Comparison of ENCODE assay signal across 17 cellular contexts in genomic region chr3:124810970-124811369, GRCh38.
DNase-seq lines count a peak whose midpoint lies in the region; ATAC-seq and TF ChIP-seq lines count a peak whose summit lies in the region.
"Had no signal": no experiment of that assay in that cellular context is flagged by ENCODE, and none has a peak within 500 bp of the region (broad histone marks: within the 10 kb centered on the region; RNA-seq: fewer than 3 reads in every experiment).

No MANE protein-coding gene starts in this region.

- H3K4me1 ChIP-seq in heart right ventricle (peaks cover 17 to 68% (median 47%) of the 10 kb centered on the region in 9 donors), aorta (ENCODE audit: control insufficient read depth in 1 of 2, insufficient read depth in 2 of 2, low read length in 2 of 2) (peaks cover 5 to 14% of the 10 kb centered on the region in 2 donors), OCI-LY7 (ENCODE audit: insufficient read depth, low read length, poor library complexity, severe bottlenecking) (no peaks in the 10 kb centered on the region)

- H3K9me2 ChIP-seq in OCI-LY7 (ENCODE audit: insufficient read depth, low read length) = no peaks in the 10 kb centered on the region

- H3K27me3 Mint-ChIP-seq in nephron progenitor cell (ENCODE audit: low read depth, poor library complexity) = no peaks in the 10 kb centered on the region

- H3K4me3 ChIP-seq in heart right ventricle = no peak overlapping the region
- no peak overlapping the region for H3K4me3 ChIP-seq in aorta (ENCODE audit: low read length in 2 of 2)
- H3K4me3 ChIP-seq in OCI-LY7 (ENCODE audit: low read depth, low read length, poor library complexity, severe bottlenecking) = no peak overlapping the region
- H3K4me3 ChIP-seq: HAP-1, Peyer's patch, skin epidermis had no signal

- peak; percentile 40 for ATAC-seq in Right ventricle myocardium inferior
- peak in 2 of 8 donors; percentile 12 to 23 for ATAC-seq in heart right ventricle
- peak; percentile 44 for ATAC-seq in aorta (ENCODE audit: low FRiP score)
- no peak for ATAC-seq in GM21423 (IDR thresholded peaks at IDR 0.05; ENCODE audit: unreplicated experiment)
- ATAC-seq in GM18498 (IDR thresholded peaks at IDR 0.05; ENCODE audit: unreplicated experiment) = no peak
- ATAC-seq: CD8-positive, alpha-beta T cell; stimulated activated memory B cell treated with anti-CD40 and anti-IgM and Interleukin-4, amounts not matched to agents 10 μg/mL and 1 μg/mL and 100 μg/mL, for 72 hours had no signal

- no peak overlapping the region for H3K4me2 ChIP-seq in OCI-LY7 (ENCODE audit: low read length)

- CTCF ChIA-PET in OCI-LY7 (lab: Charles Lee; ENCODE audit: unreplicated experiment) = no interaction called here

- no peaks in the 10 kb centered on the region for H4K20me1 ChIP-seq in OCI-LY7 (ENCODE audit: insufficient read depth, low read length)

- H3K36me3 Mint-ChIP-seq in nephron progenitor cell (ENCODE audit: low read depth) = peaks cover 22% of the 10 kb centered on the region
- H3K36me3 Mint-ChIP-seq: CD8-positive, alpha-beta T cell; memory B cell; stimulated activated memory B cell treated with anti-CD40 and anti-IgM and Interleukin-4, amounts not matched to agents 10 μg/mL and 1 μg/mL and 100 μg/mL, for 72 hours had no signal

- no peaks in the 10 kb centered on the region for H3K9me3 ChIP-seq in heart right ventricle
- H3K9me3 ChIP-seq in aorta (ENCODE audit: control insufficient read depth, low read length) = no peaks in the 10 kb centered on the region
- H3K9me3 ChIP-seq in OCI-LY7 (ENCODE audit: low read length) = no peaks in the 10 kb centered on the region
- H3K9me3 ChIP-seq: HAP-1, neutrophil, Peyer's patch had no signal

- H3K4me3 Mint-ChIP-seq in nephron progenitor cell = no peak overlapping the region
- H3K4me3 Mint-ChIP-seq: CD8-positive, alpha-beta T cell; memory B cell; stimulated activated memory B cell treated with anti-CD40 and anti-IgM and Interleukin-4, amounts not matched to agents 10 μg/mL and 1 μg/mL and 100 μg/mL, for 72 hours had no signal

- WGBS in heart right ventricle, 2 donors = 35 to 45% methylated on average over 4 of the region's 4 CpGs
- 2 to 5% methylated on average over 4 of the region's 4 CpGs for WGBS in aorta, 2 donors

- peak overlapping the region; percentile 40 for H3K27ac Mint-ChIP-seq in nephron progenitor cell
- H3K27ac Mint-ChIP-seq: CD8-positive, alpha-beta T cell; memory B cell; stimulated activated memory B cell treated with anti-CD40 and anti-IgM and Interleukin-4, amounts not matched to agents 10 μg/mL and 1 μg/mL and 100 μg/mL, for 72 hours had no signal

- POLR2A ChIA-PET in OCI-LY7 (lab: Charles Lee) = no interaction called here

- H3K36me3 ChIP-seq in heart right ventricle (peaks cover 0 to 42% (median 8%) of the 10 kb centered on the region in 9 donors), aorta (ENCODE audit: control insufficient read depth in 1 of 2, insufficient read depth in 2 of 2, low read length in 1 of 2) (no peaks in the 10 kb centered on the region), OCI-LY7 (ENCODE audit: insufficient read depth, low read length) (no peaks in the 10 kb centered on the region)
- H3K36me3 ChIP-seq: neutrophil had no signal

- DNase-seq in Right ventricle myocardium inferior (ENCODE audit: missing footprints) (no peak), cardiac septum (ENCODE audit: low spot score) (no peak), heart right ventricle (no peak), nephron progenitor cell (no peak), aorta (no peak), OCI-LY7 (ENCODE audit: low spot score) (no peak)
- DNase-seq: activated effector memory CD4-positive, alpha-beta T cell treated with anti-CD3 and anti-CD28 coated beads, Interleukin-2, amount 50 U/mL, for 16 hours; CD8-positive, alpha-beta T cell; NCI-H69 had no signal

- H2AFZ ChIP-seq in OCI-LY7 (ENCODE audit: low read length) = no peak overlapping the region

- H3K27me3 ChIP-seq in heart right ventricle (no peaks in the 10 kb centered on the region), aorta (ENCODE audit: control insufficient read depth in 1 of 2, insufficient read depth in 2 of 2, low read length in 1 of 2) (no peaks in the 10 kb centered on the region)
- H3K27me3 ChIP-seq: neutrophil, Peyer's patch had no signal

- intact Hi-C loops in Right ventricle myocardium inferior (cut with DNase I) (loop anchor here (5.0 kb wide), 1 partner anchor 39 kb away; no protein-coding TSS in a partner anchor), cardiac septum (cut with DNase I) (loop anchor here (5.0 kb wide), 2 partner anchors 39 to 76 kb away; partner anchors contain the start of gene ITGB5), heart right ventricle (cut with DNase I) (loop anchor here in 2 of 10 donors (5.0 kb wide), 2 partner anchors 34 to 39 kb away; no protein-coding TSS in a partner anchor), aorta (cut with DNase I) (loop anchor here in 1 of 2 donors (5.0 kb wide), 1 partner anchor 34 kb away; no protein-coding TSS in a partner anchor), OCI-LY7 (cut with micrococcal nuclease; ENCODE audit: unreplicated experiment) (no loop called here)

- TF ChIP-seq CTCF in heart right ventricle (IDR thresholded peaks at IDR 0.05) = no peak
- TF ChIP-seq CTCF in nephron progenitor cell (IDR thresholded peaks at IDR 0.05) = no peak
- TF ChIP-seq CTCF in OCI-LY7 (conservative IDR thresholded peaks at IDR 0.05; ENCODE audit: low read length) = no peak

- H3K27ac ChIP-seq in heart right ventricle = peak overlapping the region in 9 of 10 donors; percentile 36 to 86 (median 78)
- peak overlapping the region; percentile 59 to 78 for H3K27ac ChIP-seq in aorta (ENCODE audit: low read depth in 1 of 2, low read length in 2 of 2)
- no peak overlapping the region for H3K27ac ChIP-seq in OCI-LY7 (ENCODE audit: low read depth, low read length, poor library complexity, severe bottlenecking)
- H3K27ac ChIP-seq: neutrophil had no signal

- no TSS peak for BruUV-seq in OCI-LY7 (replicated peaks; lab: Mats Ljungman, UMichigan)

- H3K4me1 Mint-ChIP-seq in nephron progenitor cell = peaks cover 33% of the 10 kb centered on the region
- H3K4me1 Mint-ChIP-seq: memory B cell; stimulated activated memory B cell treated with anti-CD40 and anti-IgM and Interleukin-4, amounts not matched to agents 10 μg/mL and 1 μg/mL and 100 μg/mL, for 72 hours had no signal

- no peaks in the 10 kb centered on the region for H3K9me3 Mint-ChIP-seq in nephron progenitor cell
- H3K9me3 Mint-ChIP-seq: CD8-positive, alpha-beta T cell; memory B cell; stimulated activated memory B cell treated with anti-CD40 and anti-IgM and Interleukin-4, amounts not matched to agents 10 μg/mL and 1 μg/mL and 100 μg/mL, for 72 hours had no signal

- H3K79me2 ChIP-seq in OCI-LY7 (ENCODE audit: insufficient read depth, low read depth, low read length) = no peaks in the 10 kb centered on the region

Comparison
In these comparisons a context has a peak if more than half of its experiments do, and no peak if none do; other contexts are left out.
1. ATAC-seq: peak in Right ventricle myocardium inferior (single experiment) and aorta (single experiment); none in GM21423 (single experiment) and GM18498 (single experiment).